ENCODE assay signal across 21 cellular contexts in the genomic region with DNA sequence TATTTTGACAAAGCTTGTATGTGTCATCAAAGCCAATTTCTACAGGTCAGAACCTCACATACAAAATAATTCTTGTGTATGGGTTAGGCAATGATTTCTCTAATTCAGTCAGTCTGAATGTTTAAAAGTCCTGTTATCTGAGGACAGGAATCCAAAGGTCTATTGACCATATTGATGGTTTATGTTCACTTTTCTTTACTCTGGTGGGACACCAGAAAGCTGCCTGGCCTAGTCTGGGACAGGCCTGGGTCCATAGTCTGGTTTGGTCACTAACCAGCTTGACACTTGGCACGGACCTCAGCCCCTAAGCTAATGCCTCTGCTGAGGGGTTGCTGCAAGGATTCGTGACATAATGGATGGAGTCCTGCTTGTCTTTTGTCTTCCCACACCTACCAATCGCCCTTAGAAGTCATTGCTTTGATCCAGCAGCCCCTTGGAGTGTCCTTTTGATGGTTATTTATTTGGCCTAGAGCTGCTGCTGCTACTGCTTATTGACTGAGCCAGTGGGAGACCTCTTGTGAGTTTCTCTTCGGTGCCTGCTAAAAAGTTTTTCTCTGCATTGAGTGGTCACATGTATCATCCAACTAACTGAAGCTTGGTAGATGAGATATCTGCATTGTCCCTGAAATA. TPM values are rescaled to one million over a fixed set of nuclear protein-coding genes. Genes with fewer than 3 reads are reported as not detected.
A peak's percentile ranks its signal among the peaks of the same experiment; 100 is the strongest.
DNase-seq lines count a peak whose midpoint lies in the region; ATAC-seq, FAIRE-seq and TF ChIP-seq lines count a peak whose summit lies in the region.
"Had no signal": no experiment of that assay in that cellular context is flagged by ENCODE, and none has a peak within 500 bp of the region (broad histone marks: within the 10 kb centered on the region; RNA-seq: fewer than 3 reads in every experiment).

No MANE protein-coding gene starts in this region.

- peaks cover 78% of the 10 kb centered on the region for H3K4me1 ChIP-seq in CD8-positive, alpha-beta T cell (ENCODE audit: insufficient read depth, low read length)

- H3K9me3 ChIP-seq in CD8-positive, alpha-beta T cell (ENCODE audit: low read length), result no peaks in the 10 kb centered on the region
- H3K9me3 ChIP-seq: Peyer's patch had no signal

- CTCF ChIA-PET in CD8-positive, alpha-beta T cell (lab: Charles Lee), result interaction anchor here (0.5 to 0.7 kb wide), 2 partner anchors 99 to 115 kb away, joined by 3 read pairs; no protein-coding TSS in a partner anchor

- POLR2A ChIA-PET in CD8-positive, alpha-beta T cell (lab: Charles Lee), result no interaction called here

- peaks cover 41% of the 10 kb centered on the region for H3K36me3 ChIP-seq in CD8-positive, alpha-beta T cell (ENCODE audit: insufficient read depth, low read length)

- no peak for TF ChIP-seq CTCF in CD14-positive monocyte (IDR thresholded peaks at IDR 0.05)
- TF ChIP-seq CTCF in CD8-positive, alpha-beta T cell (IDR thresholded peaks at IDR 0.05), result no peak

- H3K27me3 ChIP-seq in CD8-positive, alpha-beta T cell (ENCODE audit: insufficient read depth, low read length), result no peaks in the 10 kb centered on the region
- H3K27me3 ChIP-seq: Peyer's patch had no signal

- H3K36me3 Mint-ChIP-seq in CD14-positive monocyte, result peaks cover 75 to 87% of the 10 kb centered on the region in 2 donors
- H3K36me3 Mint-ChIP-seq in CD8-positive, alpha-beta T cell, result peaks cover 76% of the 10 kb centered on the region
- H3K36me3 Mint-ChIP-seq in activated T-helper 2 cell treated with anti-CD3 and anti-CD28 coated beads, Interferon-gamma antibody, Interleukin-2, Interleukin-4, amounts not matched to agents 10 μg/mL and 5 μg/mL and 100 μg/mL, durations not matched to agents 14 hours and 24 hours and 36 hours (ENCODE audit: low read depth), result peaks cover 89% of the 10 kb centered on the region
- peaks cover 51% of the 10 kb centered on the region for H3K36me3 Mint-ChIP-seq in memory B cell

- FAIRE-seq in HTR-8/SVneo (lab: Jason Lieb, UNC), result no peak
- FAIRE-seq: endothelial cell of umbilical vein had no signal

- intact Hi-C loops in CD14-positive monocyte (cut with micrococcal nuclease), result no loop called here
- intact Hi-C loops in CD8-positive, alpha-beta T cell (cut with DNase I, micrococcal nuclease), result loop anchor here in 1 of 2 experiments (2.0 kb wide), 1 partner anchor 13 kb away; no protein-coding TSS in a partner anchor
- intact Hi-C loops in activated T-helper 2 cell treated with anti-CD3 and anti-CD28 coated beads, Interferon-gamma antibody, Interleukin-2, Interleukin-4, amounts not matched to agents 10 μg/mL and 5 μg/mL and 100 μg/mL, durations not matched to agents 14 hours and 24 hours and 36 hours (cut with micrococcal nuclease), result loop anchor here (2.0 kb wide), 1 partner anchor 13 kb away; no protein-coding TSS in a partner anchor

- H3K27me3 Mint-ChIP-seq in CD14-positive monocyte (ENCODE audit: low read depth in 3 of 3), result peaks cover 0 to 3% (median 0%) of the 10 kb centered on the region in 3 donors
- no peaks in the 10 kb centered on the region for H3K27me3 Mint-ChIP-seq in CD8-positive, alpha-beta T cell (ENCODE audit: low read depth)
- H3K27me3 Mint-ChIP-seq in activated T-helper 2 cell treated with anti-CD3 and anti-CD28 coated beads, Interferon-gamma antibody, Interleukin-2, Interleukin-4, amounts not matched to agents 10 μg/mL and 5 μg/mL and 100 μg/mL, durations not matched to agents 14 hours and 24 hours and 36 hours (ENCODE audit: low read depth), result no peaks in the 10 kb centered on the region
- no peaks in the 10 kb centered on the region for H3K27me3 Mint-ChIP-seq in memory B cell
- H3K27me3 Mint-ChIP-seq: IgD-negative memory B cell; progenitor cell of endocrine pancreas; stimulated activated naive B cell treated with anti-CD40 and anti-IgM and Interleukin-4, amounts not matched to agents 10 μg/mL and 1 μg/mL and 100 μg/mL, for 72 hours had no signal

- no peak overlapping the region for H3K4me3 Mint-ChIP-seq in CD14-positive monocyte
- no peak overlapping the region for H3K4me3 Mint-ChIP-seq in CD8-positive, alpha-beta T cell
- H3K4me3 Mint-ChIP-seq in activated T-helper 2 cell treated with anti-CD3 and anti-CD28 coated beads, Interferon-gamma antibody, Interleukin-2, Interleukin-4, amounts not matched to agents 10 μg/mL and 5 μg/mL and 100 μg/mL, durations not matched to agents 14 hours and 24 hours and 36 hours (ENCODE audit: low read depth), result no peak overlapping the region
- no peak overlapping the region for H3K4me3 Mint-ChIP-seq in memory B cell
- H3K4me3 Mint-ChIP-seq: HFFc6; IgD-negative memory B cell; stimulated activated naive B cell treated with anti-CD40 and anti-IgM and Interleukin-4, amounts not matched to agents 10 μg/mL and 1 μg/mL and 100 μg/mL, for 72 hours had no signal

- DNase-seq in CD14-positive monocyte (ENCODE audit: low spot score) (no peak), memory B cell (ENCODE audit: low spot score in 2 of 2) (no peak), NCI-H446 treated with DMSO at 0.1 percent for 48 hours (lab: John Stamatoyannopoulos, UW) (no peak), HTR-8/SVneo (ENCODE audit: insufficient read length, low spot score) (no peak), NCI-H82 treated with DMSO at 0.1 percent for 48 hours (lab: John Stamatoyannopoulos, UW; ENCODE audit: unreplicated experiment) (no peak), AG20443 (ENCODE audit: low spot score) (no peak)
- DNase-seq in CD8-positive, alpha-beta T cell, result no peak
- no peak for DNase-seq in activated T-helper 2 cell treated with anti-CD3 and anti-CD28 coated beads, Interferon-gamma antibody, Interleukin-2, Interleukin-4, amounts not matched to agents 10 μg/mL and 5 μg/mL and 100 μg/mL, durations not matched to agents 14 hours and 24 hours and 36 hours (ENCODE audit: low spot score)
- DNase-seq: C1 segment of cervical spinal cord; central memory CD4-positive, alpha-beta T cell; DMS79; foreskin fibroblast; HFFc6; left cardiac atrium; NCI-H2081 treated with DMSO at 0.1 percent for 48 hours; NCI-H748 treated with DMSO at 0.1 percent for 48 hours; Peyer's patch; stimulated activated naive B cell treated with anti-CD40 and anti-IgM and Interleukin-4, amounts not matched to agents 10 μg/mL and 1 μg/mL and 100 μg/mL, for 72 hours had no signal

- no peak overlapping the region for H3K4me3 ChIP-seq in CD8-positive, alpha-beta T cell (ENCODE audit: low read depth, low read length)
- H3K4me3 ChIP-seq: Peyer's patch had no signal

- peak overlapping the region; percentile 32 to 95 (median 89) for H3K27ac Mint-ChIP-seq in CD14-positive monocyte
- peak overlapping the region; percentile 95 for H3K27ac Mint-ChIP-seq in CD8-positive, alpha-beta T cell
- H3K27ac Mint-ChIP-seq in activated T-helper 2 cell treated with anti-CD3 and anti-CD28 coated beads, Interferon-gamma antibody, Interleukin-2, Interleukin-4, amounts not matched to agents 10 μg/mL and 5 μg/mL and 100 μg/mL, durations not matched to agents 14 hours and 24 hours and 36 hours, result peak overlapping the region; percentile 90
- peak overlapping the region; percentile 56 for H3K27ac Mint-ChIP-seq in memory B cell
- H3K27ac Mint-ChIP-seq: HFFc6, progenitor cell of endocrine pancreas had no signal

- no peaks in the 10 kb centered on the region for H3K9me3 Mint-ChIP-seq in CD14-positive monocyte
- H3K9me3 Mint-ChIP-seq in CD8-positive, alpha-beta T cell, result no peaks in the 10 kb centered on the region
- H3K9me3 Mint-ChIP-seq in activated T-helper 2 cell treated with anti-CD3 and anti-CD28 coated beads, Interferon-gamma antibody, Interleukin-2, Interleukin-4, amounts not matched to agents 10 μg/mL and 5 μg/mL and 100 μg/mL, durations not matched to agents 14 hours and 24 hours and 36 hours, result no peaks in the 10 kb centered on the region
- no peaks in the 10 kb centered on the region for H3K9me3 Mint-ChIP-seq in memory B cell
- H3K9me3 Mint-ChIP-seq: HFFc6; IgD-negative memory B cell; stimulated activated naive B cell treated with anti-CD40 and anti-IgM and Interleukin-4, amounts not matched to agents 10 μg/mL and 1 μg/mL and 100 μg/mL, for 72 hours had no signal

- no peak for ATAC-seq in CD8-positive, alpha-beta T cell
- no peak for ATAC-seq in memory B cell (ENCODE audit: low read depth)

- no peak overlapping the region for H3K27ac ChIP-seq in CD8-positive, alpha-beta T cell (ENCODE audit: low read depth, low read length)

- peaks cover 37% of the 10 kb centered on the region for H3K4me1 Mint-ChIP-seq in CD14-positive monocyte
- peaks cover 85% of the 10 kb centered on the region for H3K4me1 Mint-ChIP-seq in CD8-positive, alpha-beta T cell (ENCODE audit: low read depth)
- H3K4me1 Mint-ChIP-seq in activated T-helper 2 cell treated with anti-CD3 and anti-CD28 coated beads, Interferon-gamma antibody, Interleukin-2, Interleukin-4, amounts not matched to agents 10 μg/mL and 5 μg/mL and 100 μg/mL, durations not matched to agents 14 hours and 24 hours and 36 hours (ENCODE audit: low read depth), result peaks cover 73% of the 10 kb centered on the region
- H3K4me1 Mint-ChIP-seq in memory B cell, result peaks cover 9% of the 10 kb centered on the region

RNA-seq across cellular contexts. Expression of a gene that starts 15.7 kb away (rescaled TPM):
- 10 to 100 TPM; 47.7 to 79.8 TPM for polyA plus RNA-seq in CD14-positive monocyte
- 10 to 100 TPM; 21.9 to 30.0 TPM for total RNA-seq in CD8-positive, alpha-beta T cell
- total RNA-seq in activated T-helper 2 cell treated with anti-CD3 and anti-CD28 coated beads, Interferon-gamma antibody, Interleukin-2, Interleukin-4, amounts not matched to agents 10 μg/mL and 5 μg/mL and 100 μg/mL, durations not matched to agents 14 hours and 24 hours and 36 hours, result 34.8 and 36.8 TPM in 2 replicates

RNA-seq across cellular contexts. Expression of a gene that starts 20.8 kb away (rescaled TPM):
- 100 to 1,000 TPM; 212 to 225 TPM for polyA plus RNA-seq in CD14-positive monocyte
- 1 to 10 TPM; 7.4 to 8.2 TPM for total RNA-seq in CD8-positive, alpha-beta T cell
- 23.4 and 24.7 TPM in 2 replicates for total RNA-seq in activated T-helper 2 cell treated with anti-CD3 and anti-CD28 coated beads, Interferon-gamma antibody, Interleukin-2, Interleukin-4, amounts not matched to agents 10 μg/mL and 5 μg/mL and 100 μg/mL, durations not matched to agents 14 hours and 24 hours and 36 hours
